In genomic region chr12:64403708-64404469, GRCh38 we compare ENCODE assay signal across 1 cellular context.
TF ChIP-seq lines count a peak whose summit lies in the region.

TSS of gene XPOT (plus strand) at chr12:64404392. CDS start at chr12:64410036, 5,644 bp downstream.

TF ChIP-seq in HepG2, 621 proteins besides CTCF, POLR2A, EP300 and RAD21 (continued from another document and continues in another):
- TF ChIP-seq ZNF687 (CRISPR knock-in tag; IDR thresholded peaks at IDR 0.05) (no peak; the same call in 1 of the 2 replicates), KMT2B (CRISPR knock-in tag; IDR thresholded peaks at IDR 0.05) (peak; percentile 80), TIGD3 (CRISPR knock-in tag; IDR thresholded peaks at IDR 0.05; ENCODE audit: borderline replicate concordance) (no peak), RELA (CRISPR knock-in tag; IDR thresholded peaks at IDR 0.05) (no peak), ZNF512B (CRISPR knock-in tag; IDR thresholded peaks at IDR 0.05; ENCODE audit: borderline replicate concordance) (no peak), CBX2 (IDR thresholded peaks at IDR 0.05; ENCODE audit: low read depth, low read length) (no peak), CBX2 (CRISPR knock-in tag; IDR thresholded peaks at IDR 0.05; ENCODE audit: low read depth) (no peak), EED (CRISPR knock-in tag; IDR thresholded peaks at IDR 0.05) (no peak), ZNF121 (CRISPR knock-in tag; IDR thresholded peaks at IDR 0.05) (no peak), FOXM1 (CRISPR knock-in tag; IDR thresholded peaks at IDR 0.05) (no peak), ZNF703 (CRISPR knock-in tag; IDR thresholded peaks at IDR 0.05; ENCODE audit: borderline replicate concordance) (no peak), ZMAT5 (CRISPR knock-in tag; IDR thresholded peaks at IDR 0.05; ENCODE audit: borderline replicate concordance, low read depth) (no peak), ZBTB7B (CRISPR knock-in tag; IDR thresholded peaks at IDR 0.05) (no peak), SIX4 (CRISPR knock-in tag; IDR thresholded peaks at IDR 0.05) (no peak), HNRNPK (IDR thresholded peaks at IDR 0.05; ENCODE audit: low read depth, low read length, poor library complexity, severe bottlenecking) (no peak), CERS6 (CRISPR knock-in tag; IDR thresholded peaks at IDR 0.05) (no peak), ZFAT (CRISPR knock-in tag; conservative IDR thresholded peaks at IDR 0.05) (no peak), ZNF7 (CRISPR knock-in tag; IDR thresholded peaks at IDR 0.05) (no peak), CC2D1A (CRISPR knock-in tag; IDR thresholded peaks at IDR 0.05) (no peak), KDM5B (CRISPR knock-in tag; IDR thresholded peaks at IDR 0.05; ENCODE audit: borderline replicate concordance) (0 out of 2 replicates have a peak, but pooled peaks have one; percentile 19), ZNF746 (CRISPR knock-in tag; IDR thresholded peaks at IDR 0.05) (no peak), KDM4B (CRISPR knock-in tag; IDR thresholded peaks at IDR 0.05) (no peak), RARG (CRISPR knock-in tag; IDR thresholded peaks at IDR 0.05; ENCODE audit: low read depth) (no peak), RXRB (CRISPR knock-in tag; IDR thresholded peaks at IDR 0.05; ENCODE audit: borderline replicate concordance) (0 out of 2 replicates have a peak, but pooled peaks have one; percentile 12), ZNF776 (CRISPR knock-in tag; IDR thresholded peaks at IDR 0.05) (peak; percentile 5; the same call in 1 of the 2 replicates), ZNF414 (CRISPR knock-in tag; IDR thresholded peaks at IDR 0.05) (no peak; the same call in 1 of the 2 replicates), EHMT2 (IDR thresholded peaks at IDR 0.05; ENCODE audit: borderline replicate concordance, low read depth, low read length) (no peak), JDP2 (CRISPR knock-in tag; IDR thresholded peaks at IDR 0.05; ENCODE audit: borderline replicate concordance) (no peak), MAFK (conservative IDR thresholded peaks at IDR 0.05 in 1 of 2, IDR thresholded peaks at IDR 0.05 in 1 of 2; ENCODE audit: low read length in 2 of 2) (peak in 1 of 2 experiments; percentile 26; a peak in 2 of 4 replicates), KAT2B (IDR thresholded peaks at IDR 0.05; ENCODE audit: borderline replicate concordance, low read depth, low read length) (no peak), ARID2 (CRISPR knock-in tag; IDR thresholded peaks at IDR 0.05; ENCODE audit: borderline replicate concordance) (no peak), ZMYM3 (CRISPR knock-in tag; IDR thresholded peaks at IDR 0.05) (no peak), MIER2 (CRISPR knock-in tag; IDR thresholded peaks at IDR 0.05) (no peak), HNF1B (CRISPR knock-in tag; IDR thresholded peaks at IDR 0.05) (peak; percentile 50; the same call in 1 of the 2 replicates), ZNF691 (CRISPR knock-in tag; IDR thresholded peaks at IDR 0.05; ENCODE audit: borderline replicate concordance, low read depth) (no peak), ZNF639 (CRISPR knock-in tag; conservative IDR thresholded peaks at IDR 0.05) (no peak; the same call in 1 of the 2 replicates), MYNN (CRISPR knock-in tag; IDR thresholded peaks at IDR 0.05; ENCODE audit: low read depth) (no peak), ZNF12 (CRISPR knock-in tag; IDR thresholded peaks at IDR 0.05) (no peak), ZNF83 (CRISPR knock-in tag; IDR thresholded peaks at IDR 0.05; ENCODE audit: borderline replicate concordance) (no peak), ZNF773 (CRISPR knock-in tag; IDR thresholded peaks at IDR 0.05; ENCODE audit: borderline replicate concordance) (no peak), ZNF496 (CRISPR knock-in tag; IDR thresholded peaks at IDR 0.05; ENCODE audit: insufficient replicate concordance) (no peak), SSRP1 (CRISPR knock-in tag; IDR thresholded peaks at IDR 0.05) (no peak), HNF4A (CRISPR knock-in tag; IDR thresholded peaks at IDR 0.05) (no peak)
